Comparison of ENCODE assay signal across 1 cellular context in the genomic region with DNA sequence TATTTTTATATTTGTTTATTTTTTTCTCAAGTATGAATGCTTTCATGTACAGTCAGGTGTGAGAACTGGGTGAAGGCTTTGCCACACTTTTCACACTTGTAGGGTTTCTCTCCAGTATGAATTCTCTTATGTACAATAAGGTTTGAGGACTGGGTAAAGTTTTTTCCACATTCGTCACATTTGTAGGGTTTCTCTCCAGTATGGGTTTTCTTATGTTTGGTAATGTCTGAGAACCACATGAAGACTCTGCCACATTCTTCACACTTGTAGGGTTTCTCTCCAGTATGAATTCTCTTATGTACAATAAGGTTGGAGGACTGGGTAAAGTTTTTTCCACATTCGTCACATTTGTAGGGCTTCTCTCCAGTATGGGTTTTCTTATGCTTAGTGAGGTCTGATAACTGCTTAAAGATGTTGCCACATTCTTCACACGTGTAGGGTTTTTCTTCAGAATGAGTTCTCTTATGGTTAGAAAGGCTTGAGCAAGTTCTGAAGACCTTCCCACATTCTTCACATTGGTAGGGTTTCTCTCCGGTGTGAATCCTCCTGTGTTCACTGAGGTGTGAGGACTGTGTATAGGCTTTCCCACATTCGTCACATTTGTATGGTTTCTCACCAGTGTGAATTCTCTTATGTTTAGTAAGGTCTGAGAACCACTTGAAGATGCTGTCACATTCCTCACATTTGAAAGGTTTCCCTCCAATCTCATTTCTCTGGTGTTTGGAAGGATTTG.
TF ChIP-seq lines count a peak whose summit lies in the region.

No MANE protein-coding gene starts in this region.

TF ChIP-seq in GM23338, 12 proteins besides CTCF, POLR2A, EP300 and RAD21:
- no peak for TF ChIP-seq POLR2AphosphoS5 (IDR thresholded peaks at IDR 0.05; ENCODE audit: low read depth)
- TF ChIP-seq, protein P1, sequence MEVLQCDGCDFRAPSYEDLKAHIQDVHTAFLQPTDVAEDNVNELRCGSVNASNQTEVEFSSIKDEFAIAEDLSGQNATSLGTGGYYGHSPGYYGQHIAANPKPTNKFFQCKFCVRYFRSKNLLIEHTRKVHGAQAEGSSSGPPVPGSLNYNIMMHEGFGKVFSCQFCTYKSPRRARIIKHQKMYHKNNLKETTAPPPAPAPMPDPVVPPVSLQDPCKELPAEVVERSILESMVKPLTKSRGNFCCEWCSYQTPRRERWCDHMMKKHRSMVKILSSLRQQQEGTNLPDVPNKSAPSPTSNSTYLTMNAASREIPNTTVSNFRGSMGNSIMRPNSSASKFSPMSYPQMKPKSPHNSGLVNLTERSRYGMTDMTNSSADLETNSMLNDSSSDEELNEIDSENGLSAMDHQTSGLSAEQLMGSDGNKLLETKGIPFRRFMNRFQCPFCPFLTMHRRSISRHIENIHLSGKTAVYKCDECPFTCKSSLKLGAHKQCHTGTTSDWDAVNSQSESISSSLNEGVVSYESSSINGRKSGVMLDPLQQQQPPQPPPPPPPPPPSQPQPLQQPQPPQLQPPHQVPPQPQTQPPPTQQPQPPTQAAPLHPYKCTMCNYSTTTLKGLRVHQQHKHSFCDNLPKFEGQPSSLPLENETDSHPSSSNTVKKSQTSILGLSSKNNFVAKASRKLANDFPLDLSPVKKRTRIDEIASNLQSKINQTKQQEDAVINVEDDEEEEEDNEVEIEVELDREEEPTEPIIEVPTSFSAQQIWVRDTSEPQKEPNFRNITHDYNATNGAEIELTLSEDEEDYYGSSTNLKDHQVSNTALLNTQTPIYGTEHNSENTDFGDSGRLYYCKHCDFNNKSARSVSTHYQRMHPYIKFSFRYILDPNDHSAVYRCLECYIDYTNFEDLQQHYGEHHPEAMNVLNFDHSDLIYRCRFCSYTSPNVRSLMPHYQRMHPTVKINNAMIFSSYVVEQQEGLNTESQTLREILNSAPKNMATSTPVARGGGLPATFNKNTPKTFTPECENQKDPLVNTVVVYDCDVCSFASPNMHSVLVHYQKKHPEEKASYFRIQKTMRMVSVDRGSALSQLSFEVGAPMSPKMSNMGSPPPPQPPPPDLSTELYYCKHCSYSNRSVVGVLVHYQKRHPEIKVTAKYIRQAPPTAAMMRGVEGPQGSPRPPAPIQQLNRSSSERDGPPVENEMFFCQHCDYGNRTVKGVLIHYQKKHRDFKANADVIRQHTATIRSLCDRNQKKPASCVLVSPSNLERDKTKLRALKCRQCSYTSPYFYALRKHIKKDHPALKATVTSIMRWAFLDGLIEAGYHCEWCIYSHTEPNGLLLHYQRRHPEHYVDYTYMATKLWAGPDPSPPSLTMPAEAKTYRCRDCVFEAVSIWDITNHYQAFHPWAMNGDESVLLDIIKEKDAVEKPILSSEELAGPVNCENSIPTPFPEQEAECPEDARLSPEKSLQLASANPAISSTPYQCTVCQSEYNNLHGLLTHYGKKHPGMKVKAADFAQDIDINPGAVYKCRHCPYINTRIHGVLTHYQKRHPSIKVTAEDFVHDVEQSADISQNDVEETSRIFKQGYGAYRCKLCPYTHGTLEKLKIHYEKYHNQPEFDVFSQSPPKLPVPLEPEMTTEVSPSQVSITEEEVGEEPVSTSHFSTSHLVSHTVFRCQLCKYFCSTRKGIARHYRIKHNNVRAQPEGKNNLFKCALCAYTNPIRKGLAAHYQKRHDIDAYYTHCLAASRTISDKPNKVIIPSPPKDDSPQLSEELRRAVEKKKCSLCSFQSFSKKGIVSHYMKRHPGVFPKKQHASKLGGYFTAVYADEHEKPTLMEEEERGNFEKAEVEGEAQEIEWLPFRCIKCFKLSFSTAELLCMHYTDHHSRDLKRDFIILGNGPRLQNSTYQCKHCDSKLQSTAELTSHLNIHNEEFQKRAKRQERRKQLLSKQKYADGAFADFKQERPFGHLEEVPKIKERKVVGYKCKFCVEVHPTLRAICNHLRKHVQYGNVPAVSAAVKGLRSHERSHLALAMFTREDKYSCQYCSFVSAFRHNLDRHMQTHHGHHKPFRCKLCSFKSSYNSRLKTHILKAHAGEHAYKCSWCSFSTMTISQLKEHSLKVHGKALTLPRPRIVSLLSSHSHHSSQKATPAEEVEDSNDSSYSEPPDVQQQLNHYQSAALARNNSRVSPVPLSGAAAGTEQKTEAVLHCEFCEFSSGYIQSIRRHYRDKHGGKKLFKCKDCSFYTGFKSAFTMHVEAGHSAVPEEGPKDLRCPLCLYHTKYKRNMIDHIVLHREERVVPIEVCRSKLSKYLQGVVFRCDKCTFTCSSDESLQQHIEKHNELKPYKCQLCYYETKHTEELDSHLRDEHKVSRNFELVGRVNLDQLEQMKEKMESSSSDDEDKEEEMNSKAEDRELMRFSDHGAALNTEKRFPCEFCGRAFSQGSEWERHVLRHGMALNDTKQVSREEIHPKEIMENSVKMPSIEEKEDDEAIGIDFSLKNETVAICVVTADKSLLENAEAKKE (CRISPR knock-in tag; IDR thresholded peaks at IDR 0.05): no peak
- no peak for TF ChIP-seq CREB1 (CRISPR knock-in tag; IDR thresholded peaks at IDR 0.05; ENCODE audit: low read depth)
TF ChIP-seq in GM23338: peak in this region for 0.
